ENCODE assay signal across 12 cellular contexts in genomic region chr5:56490971-56491468, GRCh38.
DNase-seq lines count a peak whose midpoint lies in the region; ATAC-seq and TF ChIP-seq lines count a peak whose summit lies in the region.
"Had no signal": no experiment of that assay in that cellular context is flagged by ENCODE, and none has a peak within 500 bp of the region (broad histone marks: within the 10 kb centered on the region; RNA-seq: fewer than 3 reads in every experiment).

No MANE protein-coding gene starts in this region.

- DNase-seq in Calu3 (peak; percentile 88), T-cell (peak in 27 of 34 experiments; percentile 10 to 61 (median 27)), amniotic epithelial cell (ENCODE audit: low read depth) (peak; percentile 89), renal cortical epithelial cell (ENCODE audit: low read depth) (peak; percentile 51), posterior cingulate gyrus (no peak), glutamatergic neuron (no peak), A673 (ENCODE audit: low spot score) (no peak)
- DNase-seq: aorta, GOT3 had no signal

- no peak overlapping the region for H3K27ac ChIP-seq in A673 (ENCODE audit: low read depth, low read length, poor library complexity, severe bottlenecking)
- H3K27ac ChIP-seq: C4-2B, HL-60 had no signal

- intact Hi-C loops in Calu3 (cut with micrococcal nuclease; ENCODE audit: unreplicated experiment) (loop anchor here (2.0 to 5.0 kb wide), 2 partner anchors 134 to 148 kb away; no protein-coding TSS in a partner anchor), posterior cingulate gyrus (cut with DNase I) (no loop called here), A673 (cut with micrococcal nuclease; ENCODE audit: unreplicated experiment) (no loop called here)

- H3K9me3 Mint-ChIP-seq in Calu3 (ENCODE audit: low read depth, unreplicated experiment) (peaks cover 2% of the 10 kb centered on the region), T-cell (peaks cover 3 to 5% (median 4%) of the 10 kb centered on the region in 3 donors), glutamatergic neuron (ENCODE audit: unreplicated experiment) (peaks cover 2% of the 10 kb centered on the region)

- TF ChIP-seq CTCF in Calu3 (IDR thresholded peaks at IDR 0.05; ENCODE audit: unreplicated experiment), result no peak
- no peak for TF ChIP-seq CTCF in glutamatergic neuron (IDR thresholded peaks at IDR 0.05; ENCODE audit: partially characterized antibody, unreplicated experiment)
- no peak for TF ChIP-seq CTCF in A673 (conservative IDR thresholded peaks at IDR 0.05; ENCODE audit: low read depth, low read length)

- peaks cover 28% of the 10 kb centered on the region for H3K4me1 Mint-ChIP-seq in Calu3 (ENCODE audit: low read depth, unreplicated experiment)
- H3K4me1 Mint-ChIP-seq in T-cell, result peaks cover 17 to 27% (median 19%) of the 10 kb centered on the region in 3 donors
- no peaks in the 10 kb centered on the region for H3K4me1 Mint-ChIP-seq in glutamatergic neuron (ENCODE audit: low read depth, unreplicated experiment)

- no peaks in the 10 kb centered on the region for H3K4me1 ChIP-seq in A673 (ENCODE audit: insufficient read depth, low read length, poor library complexity, severe bottlenecking)

- H3K4me3 Mint-ChIP-seq in Calu3 (ENCODE audit: low read depth, unreplicated experiment) (peak overlapping the region; percentile 22), T-cell (peak overlapping the region in 2 of 3 donors; percentile 31 to 64), glutamatergic neuron (ENCODE audit: unreplicated experiment) (no peak overlapping the region)

- no peaks in the 10 kb centered on the region for H3K9me3 ChIP-seq in A673 (ENCODE audit: low read depth, low read length, poor library complexity, severe bottlenecking)

- no peaks in the 10 kb centered on the region for H3K36me3 ChIP-seq in A673 (ENCODE audit: insufficient read depth, low read length, poor library complexity, severe bottlenecking)

- ATAC-seq in T-cell (replicated peaks in 1 of 4) (peak; percentile 80 to 93 (median 88)), GM19328 (IDR thresholded peaks at IDR 0.05; ENCODE audit: unreplicated experiment) (no peak)

- no peaks in the 10 kb centered on the region for H3K27me3 Mint-ChIP-seq in Calu3 (ENCODE audit: unreplicated experiment)
- H3K27me3 Mint-ChIP-seq in T-cell, result no peaks in the 10 kb centered on the region
- no peaks in the 10 kb centered on the region for H3K27me3 Mint-ChIP-seq in glutamatergic neuron (ENCODE audit: unreplicated experiment)

- no peaks in the 10 kb centered on the region for H3K27me3 ChIP-seq in A673 (replicated peaks; ENCODE audit: insufficient read depth, low read depth, low read length, poor library complexity)

- H3K36me3 Mint-ChIP-seq in Calu3 (ENCODE audit: insufficient read depth, unreplicated experiment) (peaks cover 14% of the 10 kb centered on the region), T-cell (no peaks in the 10 kb centered on the region), glutamatergic neuron (ENCODE audit: unreplicated experiment) (peaks cover 5% of the 10 kb centered on the region)

- H3K27ac Mint-ChIP-seq in Calu3 (ENCODE audit: unreplicated experiment) (peak overlapping the region; percentile 81), T-cell (peak overlapping the region; percentile 91 to 92), glutamatergic neuron (ENCODE audit: unreplicated experiment) (no peak overlapping the region)

- POLR2A ChIA-PET in T-cell (lab: Charles Lee) (interaction anchor here in 1 of 2 donors (0.5 kb wide), 1 partner anchor 48 kb away, joined by 3 read pairs; no protein-coding TSS in a partner anchor), A673 (lab: Charles Lee; ENCODE audit: low non-redundant PET) (no interaction called here)

- BruUV-seq in Calu3 (replicated peaks; lab: Mats Ljungman, UMichigan) (no TSS peak), A673 (replicated peaks; lab: Mats Ljungman, UMichigan) (no TSS peak)

- no peak overlapping the region for H3K4me3 ChIP-seq in A673 (ENCODE audit: low read depth, low read length, poor library complexity, severe bottlenecking)

- CTCF ChIA-PET in Calu3 (lab: Charles Lee), result interaction anchor here (0.7 to 1.1 kb wide), 6 partner anchors 24 to 220 kb away, joined by 3 to 4 read pairs (median 4); no protein-coding TSS in a partner anchor
- CTCF ChIA-PET in T-cell (lab: Charles Lee), result interaction anchor here in 1 of 2 donors (0.6 kb wide), 1 partner anchor 1547 kb away, joined by 4 read pairs; no protein-coding TSS in a partner anchor
- CTCF ChIA-PET in A673 (lab: Charles Lee), result no interaction called here

Comparison
In these comparisons a context has a peak if more than half of its experiments do, and no peak if none do; other contexts are left out.
1. DNase-seq: peak in Calu3 (single experiment), T-cell (27 of 34), amniotic epithelial cell (single experiment) and renal cortical epithelial cell (single experiment); none in posterior cingulate gyrus (0 of 10), glutamatergic neuron (single experiment) and A673 (single experiment).